Comparison of ENCODE assay signal across 1 cellular context in genomic region chr7:155344270-155344617, GRCh38.
TF ChIP-seq lines count a peak whose summit lies in the region.

No MANE protein-coding gene starts in this region.

TF ChIP-seq in HepG2, 621 proteins besides CTCF, POLR2A, EP300 and RAD21 (continued from another document):
- no peak for TF ChIP-seq ATF6 (CRISPR knock-in tag; conservative IDR thresholded peaks at IDR 0.05)
- no peak for TF ChIP-seq RFX1 (IDR thresholded peaks at IDR 0.05)
- TF ChIP-seq ARID4A (CRISPR knock-in tag; IDR thresholded peaks at IDR 0.05; ENCODE audit: borderline replicate concordance), result no peak
- TF ChIP-seq ZBTB3 (CRISPR knock-in tag; IDR thresholded peaks at IDR 0.05; ENCODE audit: borderline replicate concordance, low read depth), result no peak
- no peak for TF ChIP-seq RNF219 (CRISPR knock-in tag; IDR thresholded peaks at IDR 0.05)
